7 cellular contexts compared by ENCODE assay signal in the genomic region with DNA sequence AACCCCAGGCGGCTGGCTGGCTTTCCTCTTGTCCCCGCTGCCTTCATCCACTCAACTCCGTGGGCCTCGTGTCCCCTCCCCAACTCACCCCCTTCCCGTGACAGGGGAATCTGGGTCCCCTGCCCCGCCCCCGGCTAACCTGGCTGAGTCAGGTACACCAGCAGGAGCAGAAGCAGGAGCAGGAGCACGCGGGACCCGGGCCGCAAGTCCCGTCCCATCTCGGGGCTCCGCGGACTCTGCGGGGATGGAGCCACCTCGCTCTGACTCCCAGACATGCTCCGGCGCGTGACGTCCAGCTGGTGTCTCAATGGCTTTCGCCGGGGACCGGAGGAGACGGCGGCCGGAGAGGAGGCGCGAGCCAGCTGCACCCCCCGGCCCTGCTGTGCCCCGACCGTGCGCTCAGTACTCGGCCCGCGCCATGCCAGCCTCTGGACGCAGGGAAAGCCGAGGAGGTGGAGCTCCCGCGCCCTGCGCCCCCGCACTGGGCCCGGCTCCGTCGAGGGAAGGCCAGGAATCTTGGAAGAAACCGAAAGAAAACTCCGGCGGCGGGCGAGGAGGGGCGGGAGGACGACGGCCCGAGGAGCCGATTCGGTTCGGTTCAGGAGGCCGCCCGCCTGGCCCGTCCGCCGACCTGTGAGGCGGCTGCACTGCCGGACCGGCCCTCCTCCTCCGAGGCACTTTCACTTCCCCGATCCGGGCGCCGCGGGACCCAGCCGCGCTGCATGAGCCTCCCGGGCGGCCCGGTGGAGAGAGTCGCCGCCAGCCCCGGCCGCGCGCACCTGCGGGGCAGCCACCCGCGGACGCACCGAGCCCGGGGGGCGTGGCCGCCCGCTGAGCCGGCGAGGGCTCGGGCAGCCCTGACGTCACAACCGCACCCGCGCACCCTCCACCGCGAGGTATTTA. TPM values are rescaled to one million over a fixed set of nuclear protein-coding genes. Genes with fewer than 3 reads are reported as not detected.
DNase-seq lines count a peak whose midpoint lies in the region; ATAC-seq and TF ChIP-seq lines count a peak whose summit lies in the region.

A gene with protein sequence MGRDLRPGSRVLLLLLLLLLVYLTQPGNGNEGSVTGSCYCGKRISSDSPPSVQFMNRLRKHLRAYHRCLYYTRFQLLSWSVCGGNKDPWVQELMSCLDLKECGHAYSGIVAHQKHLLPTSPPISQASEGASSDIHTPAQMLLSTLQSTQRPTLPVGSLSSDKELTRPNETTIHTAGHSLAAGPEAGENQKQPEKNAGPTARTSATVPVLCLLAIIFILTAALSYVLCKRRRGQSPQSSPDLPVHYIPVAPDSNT (minus strand): TSS at position 807 of the 903 bp plus-strand sequence. CDS start 589 bp downstream, at position 218.
A gene with protein sequence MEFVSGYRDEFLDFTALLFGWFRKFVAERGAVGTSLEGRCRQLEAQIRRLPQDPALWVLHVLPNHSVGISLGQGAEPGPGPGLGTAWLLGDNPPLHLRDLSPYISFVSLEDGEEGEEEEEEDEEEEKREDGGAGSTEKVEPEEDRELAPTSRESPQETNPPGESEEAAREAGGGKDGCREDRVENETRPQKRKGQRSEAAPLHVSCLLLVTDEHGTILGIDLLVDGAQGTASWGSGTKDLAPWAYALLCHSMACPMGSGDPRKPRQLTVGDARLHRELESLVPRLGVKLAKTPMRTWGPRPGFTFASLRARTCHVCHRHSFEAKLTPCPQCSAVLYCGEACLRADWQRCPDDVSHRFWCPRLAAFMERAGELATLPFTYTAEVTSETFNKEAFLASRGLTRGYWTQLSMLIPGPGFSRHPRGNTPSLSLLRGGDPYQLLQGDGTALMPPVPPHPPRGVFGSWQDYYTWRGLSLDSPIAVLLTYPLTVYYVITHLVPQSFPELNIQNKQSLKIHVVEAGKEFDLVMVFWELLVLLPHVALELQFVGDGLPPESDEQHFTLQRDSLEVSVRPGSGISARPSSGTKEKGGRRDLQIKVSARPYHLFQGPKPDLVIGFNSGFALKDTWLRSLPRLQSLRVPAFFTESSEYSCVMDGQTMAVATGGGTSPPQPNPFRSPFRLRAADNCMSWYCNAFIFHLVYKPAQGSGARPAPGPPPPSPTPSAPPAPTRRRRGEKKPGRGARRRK (plus strand): TSS at position 712 of the 903 bp plus-strand sequence. CDS start 716 bp downstream, outside the sequence.

- TF ChIP-seq EP300 in transverse colon (IDR thresholded peaks at IDR 0.05; ENCODE audit: low read depth), result no peak

- H3K9me3 ChIP-seq in transverse colon, result no peaks in the 10 kb centered on the region

- DNase-seq in NCI-H69 (lab: John Stamatoyannopoulos, UW) (peak; percentile 18), fibroblast of the aortic adventitia (ENCODE audit: low read depth) (peak; percentile 33), nephron progenitor cell (peak; percentile 65), transverse colon (peak; percentile 83), globus pallidus (ENCODE audit: low spot score) (no peak)

- H3K9me3 Mint-ChIP-seq in activated T-helper 17 cell treated with anti-CD3 and anti-CD28 coated beads, Interleukin-2, amount 50 U/mL, for 72 hours, result no peaks in the 10 kb centered on the region
- H3K9me3 Mint-ChIP-seq in nephron progenitor cell, result no peaks in the 10 kb centered on the region

- H3K27ac ChIP-seq in transverse colon, result peak within 1 kb of the TSS; percentile 42 to 75 (median 72)

- ATAC-seq in GM19397 (IDR thresholded peaks at IDR 0.05; ENCODE audit: unreplicated experiment), result peak; percentile 68
- peak; percentile 76 for ATAC-seq in activated T-helper 17 cell treated with anti-CD3 and anti-CD28 coated beads, Interleukin-2, amount 50 U/mL, for 72 hours (replicated peaks)

- no peak for TF ChIP-seq CTCF in fibroblast of the aortic adventitia (IDR thresholded peaks at IDR 0.05; ENCODE audit: insufficient read depth, low read length)
- TF ChIP-seq CTCF in nephron progenitor cell (IDR thresholded peaks at IDR 0.05), result no peak
- TF ChIP-seq CTCF in transverse colon (IDR thresholded peaks at IDR 0.05), result peak in 1 of 5 experiments; percentile 10

- H3K4me3 Mint-ChIP-seq in activated T-helper 17 cell treated with anti-CD3 and anti-CD28 coated beads, Interleukin-2, amount 50 U/mL, for 72 hours, result peak within 1 kb of the TSS; percentile 85
- H3K4me3 Mint-ChIP-seq in nephron progenitor cell, result peak within 1 kb of the TSS; percentile 77

- peaks cover 20% of the 10 kb centered on the region for H3K4me1 Mint-ChIP-seq in activated T-helper 17 cell treated with anti-CD3 and anti-CD28 coated beads, Interleukin-2, amount 50 U/mL, for 72 hours
- peaks cover 19% of the 10 kb centered on the region for H3K4me1 Mint-ChIP-seq in nephron progenitor cell

- peak; percentile 53 for TF ChIP-seq POLR2A in transverse colon (IDR thresholded peaks at IDR 0.05)

- H3K4me1 ChIP-seq in transverse colon, result peaks cover 6 to 16% (median 13%) of the 10 kb centered on the region in 4 donors

- WGBS in transverse colon (ENCODE audit: low coverage in 1 of 2), 2 donors, result 1% methylated on average over 84 of the region's 100 CpGs; no CpG with 5 or more reads in 1 of the 2 donors

- in situ Hi-C loops in transverse colon (cut with MboI; ENCODE audit: low pct_ligation_motif_present in 1 of 4, low pct_unique_long_range_greater_than_20kb in 1 of 4, low sequenced_read_pairs in 3 of 4), result loop anchor here in 2 of 4 donors (10.0 kb wide), 2 partner anchors 45 to 145 kb away; a partner anchor contains a TSS

- H3K27ac Mint-ChIP-seq in activated T-helper 17 cell treated with anti-CD3 and anti-CD28 coated beads, Interleukin-2, amount 50 U/mL, for 72 hours, result peak within 1 kb of the TSS; percentile 68
- H3K27ac Mint-ChIP-seq in nephron progenitor cell, result no peak within 1 kb of the TSS

- H3K27me3 ChIP-seq in transverse colon, result peaks cover 2% of the 10 kb centered on the region

- no peaks in the 10 kb centered on the region for H3K36me3 ChIP-seq in transverse colon

- peak within 1 kb of the TSS; percentile 74 for H3K4me3 ChIP-seq in fibroblast of the aortic adventitia (ENCODE audit: low read depth, low read length)
- H3K4me3 ChIP-seq in transverse colon, result peak within 1 kb of the TSS; percentile 63 to 94 (median 80)

- no peaks in the 10 kb centered on the region for H3K36me3 Mint-ChIP-seq in activated T-helper 17 cell treated with anti-CD3 and anti-CD28 coated beads, Interleukin-2, amount 50 U/mL, for 72 hours (ENCODE audit: low read depth)
- no peaks in the 10 kb centered on the region for H3K36me3 Mint-ChIP-seq in nephron progenitor cell (ENCODE audit: low read depth)

- H3K27me3 Mint-ChIP-seq in activated T-helper 17 cell treated with anti-CD3 and anti-CD28 coated beads, Interleukin-2, amount 50 U/mL, for 72 hours, result peaks cover 10% of the 10 kb centered on the region
- H3K27me3 Mint-ChIP-seq in nephron progenitor cell (ENCODE audit: low read depth, poor library complexity), result peaks cover 99% of the 10 kb centered on the region

- intact Hi-C loops in transverse colon (cut with DNase I; ENCODE audit: low total_unique reads), result loop anchor here (10.0 kb wide), 2 partner anchors 45 to 155 kb away; a partner anchor contains a TSS

RNA-seq across cellular contexts. Expression of the first gene that starts in this region (rescaled TPM):
- 1 to 10 TPM; 2.7 to 6.7 TPM for total RNA-seq in activated T-helper 17 cell treated with anti-CD3 and anti-CD28 coated beads, Interleukin-2, amount 50 U/mL, for 72 hours
- total RNA-seq in fibroblast of the aortic adventitia (ENCODE audit: low replicate concordance) (2.6 TPM in 2 replicates), transverse colon (10 to 100 TPM; 13.0 to 72.6 (median 27.0) TPM)

RNA-seq across cellular contexts. Expression of the second gene that starts in this region (rescaled TPM):
- under 1 TPM in 1 of 2 donors, not detected in 1; 0.42 TPM for total RNA-seq in activated T-helper 17 cell treated with anti-CD3 and anti-CD28 coated beads, Interleukin-2, amount 50 U/mL, for 72 hours
- total RNA-seq in fibroblast of the aortic adventitia (ENCODE audit: low replicate concordance), result 0.18 TPM in 1 of 2 replicates, not detected in the other
- total RNA-seq in transverse colon, result 1 to 10 TPM in 1 of 4 donors, under 1 TPM in 1, not detected in 2; 0.82 to 1.4 TPM
